Comparison of ENCODE assay signal across 8 cellular contexts in genomic region chr2:27890146-27891062, GRCh38. TPM values are rescaled to one million over a fixed set of nuclear protein-coding genes. Genes with fewer than 3 reads are reported as not detected.
A peak's percentile ranks its signal among the peaks of the same experiment; 100 is the strongest.
DNase-seq lines count a peak whose midpoint lies in the region; ATAC-seq and TF ChIP-seq lines count a peak whose summit lies in the region.

Gene BABAM2 (plus strand): TSS chr2:27890729. CDS start chr2:27894557, 3,828 bp downstream.
Gene RBKS (minus strand): TSS chr2:27890387. CDS start chr2:27890345, 42 bp downstream.

- WGBS in endodermal cell (ENCODE audit: insufficient coverage in 1 of 2, insufficient read length in 1 of 2), 2 experiments, result 0% methylated on average over 12 to 84 of the region's 84 CpGs

- H3K27me3 Mint-ChIP-seq in endodermal cell (ENCODE audit: insufficient read depth), result no peaks in the 10 kb centered on the region
- H3K27me3 Mint-ChIP-seq in mesothelial cell of epicardium (ENCODE audit: low read depth), result no peaks in the 10 kb centered on the region

- peak within 1 kb of the TSS; percentile 99 for H3K27ac Mint-ChIP-seq in endodermal cell
- H3K27ac Mint-ChIP-seq in mesothelial cell of epicardium, result peak within 1 kb of the TSS; percentile 99

- H3K4me1 Mint-ChIP-seq in endodermal cell (peaks cover 5% of the 10 kb centered on the region), mesothelial cell of epicardium (peaks cover 29% of the 10 kb centered on the region)

- peaks cover 2% of the 10 kb centered on the region for H3K36me3 Mint-ChIP-seq in endodermal cell (ENCODE audit: low read depth)
- peaks cover 5% of the 10 kb centered on the region for H3K36me3 Mint-ChIP-seq in mesothelial cell of epicardium

- peak within 1 kb of the TSS; percentile 98 for H3K4me3 Mint-ChIP-seq in endodermal cell
- H3K4me3 Mint-ChIP-seq in mesothelial cell of epicardium, result peak within 1 kb of the TSS; percentile 95

- H3K4me3 ChIP-seq in NT2/D1 (ENCODE audit: insufficient read length, low read depth) (peak within 1 kb of the TSS; percentile 82), endodermal cell (ENCODE audit: low read length) (peak within 1 kb of the TSS; percentile 94)

- H3K9me3 ChIP-seq in NT2/D1 (ENCODE audit: insufficient read depth, low read length), result no peaks in the 10 kb centered on the region
- no peaks in the 10 kb centered on the region for H3K9me3 ChIP-seq in endodermal cell (ENCODE audit: control insufficient read depth, low read length)

- H3K27me3 ChIP-seq in NT2/D1 (ENCODE audit: insufficient read depth, insufficient read length) (no peaks in the 10 kb centered on the region), endodermal cell (ENCODE audit: control insufficient read depth, insufficient read depth, low read length, poor library complexity, severe bottlenecking) (no peaks in the 10 kb centered on the region)

- H3K9ac ChIP-seq in NT2/D1 (ENCODE audit: insufficient read length, low read depth) (peak within 1 kb of the TSS; percentile 93), endodermal cell (ENCODE audit: extremely low read depth, low read length, poor library complexity, severe bottlenecking) (peak within 1 kb of the TSS; percentile 69)

- no peak for TF ChIP-seq CTCF in endodermal cell (conservative IDR thresholded peaks at IDR 0.05)
- no peak for TF ChIP-seq CTCF in mesothelial cell of epicardium (IDR thresholded peaks at IDR 0.05; ENCODE audit: unreplicated experiment)

- peak; percentile 79 for ATAC-seq in GM21423 (IDR thresholded peaks at IDR 0.05; ENCODE audit: unreplicated experiment)

- DNase-seq in COR-L47 (lab: John Stamatoyannopoulos, UW) (peak; percentile 86), HUDEP-2 (lab: John Stamatoyannopoulos, UW; ENCODE audit: unreplicated experiment in 76 of 76) (peak in 73 of 76 experiments; percentile 20 to 98 (median 78)), NT2/D1 (ENCODE audit: low read depth, low spot score) (peak; percentile 68), endodermal cell (peak; percentile 94), mesothelial cell of epicardium (ENCODE audit: low spot score in 2 of 2, unreplicated experiment in 2 of 2) (peak; percentile 83 to 90)
- peak; percentile 66 for DNase-seq in activated CD8-positive, alpha-beta memory T cell treated with anti-CD3 and anti-CD28 coated beads, Interleukin-2, amount 50 U/mL, for 24 hours (ENCODE audit: extremely low read depth)
- peak; percentile 85 to 88 for DNase-seq in stimulated activated CD8-positive, alpha-beta memory T cell treated with anti-CD3 and anti-CD28 coated beads, Interleukin-15, amount 100 ng/mL, for 48 hours (ENCODE audit: low read depth in 2 of 2)

- H3K9me3 Mint-ChIP-seq in endodermal cell, result no peaks in the 10 kb centered on the region
- no peaks in the 10 kb centered on the region for H3K9me3 Mint-ChIP-seq in mesothelial cell of epicardium

- H3K4me1 ChIP-seq in NT2/D1 (ENCODE audit: insufficient read depth, insufficient read length) (no peaks in the 10 kb centered on the region), endodermal cell (ENCODE audit: control insufficient read depth, insufficient read depth, low read length) (no peaks in the 10 kb centered on the region)

- H3K36me3 ChIP-seq in NT2/D1 (ENCODE audit: insufficient read depth, insufficient read length, low read length), result peaks cover 5% of the 10 kb centered on the region
- H3K36me3 ChIP-seq in endodermal cell (ENCODE audit: control insufficient read depth, insufficient read depth, low read length), result no peaks in the 10 kb centered on the region

- H3K27ac ChIP-seq in endodermal cell (ENCODE audit: low read depth, low read length), result peak within 1 kb of the TSS; percentile 76

RNA-seq across cellular contexts. Expression of gene BABAM2, which starts in this region (rescaled TPM):
- total RNA-seq in endodermal cell (10 to 100 TPM; 36.4 to 40.9 TPM), mesothelial cell of epicardium (36.3 to 45.6 TPM (median 43.5 TPM) in 3 replicates)
- 29.7 TPM for polyA plus RNA-seq in endodermal cell (2013, experiment 1 of 2)
- polyA plus RNA-seq in endodermal cell (2013, experiment 2 of 2), result 28.5 TPM

RNA-seq across cellular contexts. Expression of gene RBKS, which starts in this region (rescaled TPM):
- total RNA-seq in endodermal cell (1 to 10 TPM; 4.4 to 4.9 TPM), mesothelial cell of epicardium (0.80 to 1.4 TPM (median 1.0 TPM) in 3 replicates)
- polyA plus RNA-seq in endodermal cell (2013, experiment 1 of 2), result 1.6 TPM
- polyA plus RNA-seq in endodermal cell (2013, experiment 2 of 2), result 1.2 TPM

Comparison
In these comparisons a context has a peak if more than half of its experiments do, and no peak if none do; other contexts are left out.
1. Peak in every context shown above with its lines: DNase-seq, ATAC-seq, H3K4me3 ChIP-seq and H3K27ac ChIP-seq.